Comparison of ENCODE assay signal across 25 cellular contexts in the genomic region with DNA sequence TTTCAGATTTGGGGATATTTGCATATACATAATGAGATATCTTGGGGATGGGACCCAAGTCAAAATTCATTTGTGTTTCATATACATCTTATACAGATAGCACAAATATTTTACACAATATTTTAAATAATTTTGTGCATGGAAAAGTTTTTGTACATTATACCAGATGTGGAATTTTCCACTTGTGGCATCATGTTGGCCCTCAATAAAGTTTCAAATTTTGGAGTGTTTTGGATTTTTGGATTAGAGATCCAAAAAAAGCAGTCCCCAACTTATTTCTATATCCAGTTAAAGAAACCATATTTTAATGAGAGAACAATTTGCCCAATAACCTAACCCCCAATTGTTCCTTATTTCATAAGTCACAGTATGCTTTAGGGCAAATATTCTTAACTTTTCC.
"Had no signal": no experiment of that assay in that cellular context is flagged by ENCODE, and none has a peak within 500 bp of the region (broad histone marks: within the 10 kb centered on the region; RNA-seq: fewer than 3 reads in every experiment).

No MANE protein-coding gene starts in this region.

- H3K4me3 ChIP-seq: left ventricle myocardium inferior, lung, ovary, right atrium auricular region, spleen, suprapubic skin, thoracic aorta, tibial artery, upper lobe of right lung had no signal

- H3K36me3 Mint-ChIP-seq: immature natural killer cell, mesothelial cell of epicardium, naive B cell had no signal

- ATAC-seq: natural killer cell treated with Interleukin-12 subunit alpha and Interleukin-12 subunit beta and Interleukin-15 and Interleukin-18, amount 100 ng/mL, for 72 hours; sciatic nerve; stimulated activated effector memory CD8-positive, alpha-beta T cell treated with anti-CD3 and anti-CD28 coated beads, Interleukin-12 subunit alpha, Interleukin-12 subunit beta, amount 100 ng/mL, for 72 hours; upper lobe of right lung had no signal

- H3K36me3 ChIP-seq: ovary, right atrium auricular region, suprapubic skin, thoracic aorta, tibial artery, upper lobe of right lung had no signal

- H3K27me3 ChIP-seq: ovary, right atrium auricular region, spleen, suprapubic skin, tibial artery, upper lobe of right lung had no signal

- H3K9me3 Mint-ChIP-seq: immature natural killer cell; mesothelial cell of epicardium; naive B cell; natural killer cell treated with Interleukin-12 subunit alpha and Interleukin-12 subunit beta and Interleukin-15 and Interleukin-18, amount 100 ng/mL, for 72 hours; stimulated activated effector memory CD8-positive, alpha-beta T cell treated with anti-CD3 and anti-CD28 coated beads, Interleukin-12 subunit alpha, Interleukin-12 subunit beta, amount 100 ng/mL, for 72 hours; stimulated activated naive CD8-positive, alpha-beta T cell treated with anti-CD3 and anti-CD28 coated beads, Interleukin-15, Interleukin-2, amounts not matched to agents 100 ng/mL and 50 ng/mL, for 24 hours had no signal

- DNase-seq: hypothalamus; immature natural killer cell; left ventricle myocardium inferior; mesendoderm; naive B cell; ovary; small intestine; spleen; stimulated activated CD4-positive, alpha-beta T cell treated with anti-CD3 and anti-CD28 coated beads, Interleukin-4, amount 100 ng/mL, for 24 hours; stimulated activated naive CD4-positive, alpha-beta T cell; tibial artery; trophoblast cell; upper lobe of right lung had no signal

- H3K9me3 ChIP-seq: left ventricle myocardium inferior, ovary, right atrium auricular region, spleen, suprapubic skin, thoracic aorta, tibial artery, upper lobe of right lung had no signal

- H3K27me3 Mint-ChIP-seq: naive B cell; natural killer cell treated with Interleukin-12 subunit alpha and Interleukin-12 subunit beta and Interleukin-15 and Interleukin-18, amount 100 ng/mL, for 72 hours; progenitor cell of endocrine pancreas; stimulated activated naive CD8-positive, alpha-beta T cell treated with anti-CD3 and anti-CD28 coated beads, Interleukin-15, Interleukin-2, amounts not matched to agents 100 ng/mL and 50 ng/mL, for 24 hours had no signal

- H3K27ac ChIP-seq: left ventricle myocardium inferior, ovary, right atrium auricular region, spleen, suprapubic skin, thoracic aorta, tibial artery, upper lobe of right lung had no signal

- H3K27ac Mint-ChIP-seq: mesothelial cell of epicardium; naive B cell; natural killer cell treated with Interleukin-12 subunit alpha and Interleukin-12 subunit beta and Interleukin-15 and Interleukin-18, amount 100 ng/mL, for 72 hours; progenitor cell of endocrine pancreas; stimulated activated effector memory CD8-positive, alpha-beta T cell treated with anti-CD3 and anti-CD28 coated beads, Interleukin-12 subunit alpha, Interleukin-12 subunit beta, amount 100 ng/mL, for 72 hours; stimulated activated naive CD8-positive, alpha-beta T cell treated with anti-CD3 and anti-CD28 coated beads, Interleukin-15, Interleukin-2, amounts not matched to agents 100 ng/mL and 50 ng/mL, for 24 hours had no signal

- FAIRE-seq: islet of Langerhans, small intestine, urothelium cell line had no signal

- H3K4me3 Mint-ChIP-seq: immature natural killer cell; mesothelial cell of epicardium; naive B cell; natural killer cell treated with Interleukin-12 subunit alpha and Interleukin-12 subunit beta and Interleukin-15 and Interleukin-18, amount 100 ng/mL, for 72 hours; stimulated activated effector memory CD8-positive, alpha-beta T cell treated with anti-CD3 and anti-CD28 coated beads, Interleukin-12 subunit alpha, Interleukin-12 subunit beta, amount 100 ng/mL, for 72 hours; stimulated activated naive CD8-positive, alpha-beta T cell treated with anti-CD3 and anti-CD28 coated beads, Interleukin-15, Interleukin-2, amounts not matched to agents 100 ng/mL and 50 ng/mL, for 24 hours had no signal
